Comparison of ENCODE assay signal across 9 cellular contexts in the genomic region with DNA sequence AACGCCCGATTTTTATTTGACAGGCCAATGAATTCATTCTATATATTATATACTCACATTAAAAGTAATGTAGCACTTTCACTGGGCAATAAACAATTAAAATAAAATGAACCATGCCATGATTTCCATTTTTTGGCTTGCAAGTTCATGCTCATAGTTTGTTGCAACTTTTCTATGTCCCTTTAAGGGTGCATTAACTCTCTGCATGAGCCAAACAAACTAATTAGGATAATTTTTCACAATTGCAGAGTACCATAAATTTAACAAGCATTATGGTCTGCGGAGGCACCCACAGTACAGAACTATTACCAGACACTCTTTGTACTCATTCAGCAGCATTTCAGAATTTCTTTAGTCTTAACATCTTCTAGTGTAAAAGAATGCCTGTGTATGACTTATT. TPM values are rescaled to one million over a fixed set of nuclear protein-coding genes. Genes with fewer than 3 reads are reported as not detected.
DNase-seq lines count a peak whose midpoint lies in the region; ATAC-seq and TF ChIP-seq lines count a peak whose summit lies in the region.
"Had no signal": no experiment of that assay in that cellular context is flagged by ENCODE, and none has a peak within 500 bp of the region (broad histone marks: within the 10 kb centered on the region; RNA-seq: fewer than 3 reads in every experiment).

No MANE protein-coding gene starts in this region.

- peak overlapping the region; percentile 64 for H3K4me3 Mint-ChIP-seq in central memory CD8-positive, alpha-beta T cell
- H3K4me3 Mint-ChIP-seq in nephron = peak overlapping the region; percentile 87 to 98 (median 93)

- no peak for DNase-seq in AG04450 (ENCODE audit: low read depth, low spot score)
- DNase-seq in central memory CD8-positive, alpha-beta T cell (ENCODE audit: low spot score in 2 of 2) = no peak
- DNase-seq in NCI-H1436 (lab: John Stamatoyannopoulos, UW) = no peak

- CTCF ChIA-PET in AG04450 (lab: Charles Lee) = interaction anchor here (0.6 to 5.9 kb wide), 4 partner anchors 11 to 425 kb away, joined by 3 to 36 read pairs (median 3); no protein-coding TSS in a partner anchor

- H3K27ac ChIP-seq in AG04450 (ENCODE audit: low read depth, low read length) (no peak overlapping the region), HUES64 (ENCODE audit: low read depth, low read length) (no peak overlapping the region)
- H3K27ac ChIP-seq: neutrophil had no signal

- POLR2A ChIA-PET in AG04450 (lab: Yijun Ruan, JAX) = no interaction called here

- H3K27me3 ChIP-seq in AG04450 (ENCODE audit: control insufficient read depth, insufficient read depth, low read length) (no peaks in the 10 kb centered on the region), HUES64 (ENCODE audit: insufficient read depth, low read length) (peaks cover 53% of the 10 kb centered on the region)

- no peak overlapping the region for H3K9ac ChIP-seq in HUES64 (ENCODE audit: low read depth, low read length)

- TF ChIP-seq CTCF in AG04450 (IDR thresholded peaks at IDR 0.05; ENCODE audit: low read depth, low read length) (no peak), nephron (IDR thresholded peaks at IDR 0.05; ENCODE audit: unreplicated experiment in 3 of 3) (no peak)

- H3K27me3 Mint-ChIP-seq in central memory CD8-positive, alpha-beta T cell = peaks cover 64% of the 10 kb centered on the region
- H3K27me3 Mint-ChIP-seq in nephron (ENCODE audit: low read depth) = no peaks in the 10 kb centered on the region

- 96% methylated on average over 3 of the region's 3 CpGs for WGBS in HUES64

- peaks cover 1% of the 10 kb centered on the region for H3K36me3 Mint-ChIP-seq in central memory CD8-positive, alpha-beta T cell (ENCODE audit: insufficient read depth)
- H3K36me3 Mint-ChIP-seq in nephron (ENCODE audit: low read depth) = no peaks in the 10 kb centered on the region

- no peaks in the 10 kb centered on the region; the same call in 1 of the 2 replicates for H3K9me3 ChIP-seq in AG04450 (ENCODE audit: control insufficient read depth, insufficient read depth, low read length)
- H3K9me3 ChIP-seq in HUES64 (ENCODE audit: insufficient read depth, low read depth, low read length) = no peaks in the 10 kb centered on the region
- H3K9me3 ChIP-seq: neutrophil had no signal

- peak overlapping the region; percentile 88 for H3K4me3 ChIP-seq in AG04450 (ENCODE audit: low read depth, low read length)
- peak overlapping the region; percentile 92; the same call in 1 of the 2 replicates for H3K4me3 ChIP-seq in HUES64 (ENCODE audit: low read length)

- H3K4me1 Mint-ChIP-seq in central memory CD8-positive, alpha-beta T cell = peaks cover 6% of the 10 kb centered on the region
- H3K4me1 Mint-ChIP-seq in nephron = peaks cover 58% of the 10 kb centered on the region

- ATAC-seq in central memory CD8-positive, alpha-beta T cell (replicated peaks; ENCODE audit: extremely low read depth, poor library complexity, severe bottlenecking) = no peak
- ATAC-seq in HG02571 (IDR thresholded peaks at IDR 0.05; ENCODE audit: unreplicated experiment) = no peak
- no peak for ATAC-seq in HG02852 (IDR thresholded peaks at IDR 0.05; ENCODE audit: unreplicated experiment)
- ATAC-seq in HG03175 (IDR thresholded peaks at IDR 0.05; ENCODE audit: unreplicated experiment) = no peak

- no peaks in the 10 kb centered on the region for H3K36me3 ChIP-seq in HUES64 (ENCODE audit: insufficient read depth, low read length)
- H3K36me3 ChIP-seq: neutrophil had no signal

- no peaks in the 10 kb centered on the region for H3K4me1 ChIP-seq in HUES64 (ENCODE audit: insufficient read depth, low read length)

- H3K27ac Mint-ChIP-seq in central memory CD8-positive, alpha-beta T cell (ENCODE audit: low read depth) = no peak overlapping the region
- H3K27ac Mint-ChIP-seq in nephron = peak overlapping the region; percentile 83 to 94 (median 92)

- no peaks in the 10 kb centered on the region for H3K9me3 Mint-ChIP-seq in central memory CD8-positive, alpha-beta T cell
- no peaks in the 10 kb centered on the region for H3K9me3 Mint-ChIP-seq in nephron

RNA-seq across cellular contexts. Expression of gene LHFPL6, which starts 1.4 kb away (rescaled TPM):
- 36.9 and 40.3 TPM in 2 replicates for polyA plus RNA-seq in AG04450 (2011; rRNA removed)
- polyA minus RNA-seq in AG04450 (2011; rRNA and poly(A)+ RNA removed) = 28.3 and 32.8 TPM in 2 replicates
- polyA plus RNA-seq in HUES64 (2013, experiment 1 of 2) = 8.4 TPM
- 10.1 TPM for polyA plus RNA-seq in HUES64 (2013, experiment 2 of 2)

RNA-seq across cellular contexts. Expression of gene COG6, which starts 53.8 kb away (rescaled TPM):
- 32.6 and 48.6 TPM in 2 replicates for polyA plus RNA-seq in AG04450 (2011; rRNA removed)
- polyA minus RNA-seq in AG04450 (2011; rRNA and poly(A)+ RNA removed) = 18.6 and 35.4 TPM in 2 replicates
- 11.7 TPM for polyA plus RNA-seq in HUES64 (2013, experiment 1 of 2)
- polyA plus RNA-seq in HUES64 (2013, experiment 2 of 2) = 15.6 TPM
